Comparison of ENCODE assay signal across 8 cellular contexts in genomic region chr4:81844717-81845116, GRCh38.
A peak's percentile ranks its signal among the peaks of the same experiment; 100 is the strongest.
DNase-seq lines count a peak whose midpoint lies in the region; ATAC-seq and TF ChIP-seq lines count a peak whose summit lies in the region.

No MANE protein-coding gene starts in this region.

- no peaks in the 10 kb centered on the region for H3K27me3 ChIP-seq in MM.1S (replicated peaks; ENCODE audit: insufficient read depth, low read length)
- no peaks in the 10 kb centered on the region for H3K27me3 ChIP-seq in parathyroid adenoma (ENCODE audit: control insufficient read depth, insufficient read depth, low read length)
- H3K27me3 ChIP-seq in upper lobe of right lung, result no peaks in the 10 kb centered on the region

- DNase-seq in G401 (ENCODE audit: low spot score) (peak; percentile 79), MM.1S (peak; percentile 86), RWPE1 (ENCODE audit: low spot score) (peak; percentile 63), glomerular visceral epithelial cell (ENCODE audit: extremely low spot score) (peak; percentile 78), upper lobe of right lung (no peak)
- DNase-seq in activated naive CD4-positive, alpha-beta T cell (lab: John Stamatoyannopoulos, UW), result peak in 3 of 4 experiments; percentile 9 to 35 (median 25)

- CTCF ChIA-PET in HEK293 (lab: Yijun Ruan, JAX) (interaction anchor here (0.5 to 3.2 kb wide), 16 partner anchors 11 to 716 kb away, joined by 3 to 25 read pairs (median 4); no protein-coding TSS in a partner anchor), RWPE1 (lab: Yijun Ruan, JAX) (interaction anchor here (0.5 to 2.0 kb wide), 6 partner anchors 11 to 432 kb away, joined by 3 to 12 read pairs (median 3); no protein-coding TSS in a partner anchor)

- intact Hi-C loops in upper lobe of right lung (cut with DNase I), result loop anchor here (5.0 kb wide), 1 partner anchor 377 kb away; no protein-coding TSS in a partner anchor

- ATAC-seq in upper lobe of right lung, result peak; percentile 98

- H4K20me1 ChIP-seq in MM.1S (ENCODE audit: insufficient read depth, low read length), result no peaks in the 10 kb centered on the region

- no peak overlapping the region for H2AFZ ChIP-seq in MM.1S (ENCODE audit: low read length)
- H2AFZ ChIP-seq in parathyroid adenoma, result no peak overlapping the region

- H3K4me3 ChIP-seq in HEK293 (ENCODE audit: low read depth, low read length) (no peak overlapping the region), MM.1S (ENCODE audit: low read length) (no peak overlapping the region), parathyroid adenoma (ENCODE audit: low read depth, low read length) (no peak overlapping the region), upper lobe of right lung (no peak overlapping the region)

- TF ChIP-seq CTCF in HEK293 (tag by site-specific recombination; IDR thresholded peaks at IDR 0.05), result no peak
- TF ChIP-seq CTCF in MM.1S (IDR thresholded peaks at IDR 0.05; ENCODE audit: low read length), result peak; percentile 85
- peak; percentile 63 for TF ChIP-seq CTCF in RWPE1 (conservative IDR thresholded peaks at IDR 0.05; ENCODE audit: low read depth)
- peak; percentile 64 for TF ChIP-seq CTCF in parathyroid adenoma (IDR thresholded peaks at IDR 0.05)
- peak; percentile 85 for TF ChIP-seq CTCF in upper lobe of right lung (IDR thresholded peaks at IDR 0.05)

- H3K4me1 ChIP-seq in HEK293 (ENCODE audit: control insufficient read depth, insufficient read depth, low read length), result no peaks in the 10 kb centered on the region
- H3K4me1 ChIP-seq in MM.1S (ENCODE audit: low read length), result peaks cover 2% of the 10 kb centered on the region; the same call in 1 of the 2 replicates
- no peaks in the 10 kb centered on the region for H3K4me1 ChIP-seq in parathyroid adenoma
- H3K4me1 ChIP-seq in upper lobe of right lung, result no peaks in the 10 kb centered on the region

- POLR2A ChIA-PET in HEK293 (lab: Yijun Ruan, JAX), result interaction anchor here (1.3 kb wide), 1 partner anchor 373 kb away, joined by 4 read pairs; the partner anchor contains the start of gene RASGEF1B
- POLR2A ChIA-PET in RWPE1 (lab: Yijun Ruan, JAX; ENCODE audit: low non-redundant PET), result no interaction called here

- H3K9ac ChIP-seq in MM.1S (ENCODE audit: low read length) (no peak overlapping the region), parathyroid adenoma (no peak overlapping the region)

- no peak overlapping the region for H3K4me2 ChIP-seq in MM.1S (ENCODE audit: low read depth, low read length)
- H3K4me2 ChIP-seq in parathyroid adenoma (ENCODE audit: low read length), result no peak overlapping the region

- H3K27ac ChIP-seq in HEK293 (ENCODE audit: extremely low read depth, low read depth, low read length) (no peak overlapping the region), MM.1S (ENCODE audit: low read length) (no peak overlapping the region), RWPE1 (no peak overlapping the region), parathyroid adenoma (no peak overlapping the region), upper lobe of right lung (no peak overlapping the region)

- no peaks in the 10 kb centered on the region for H3K79me2 ChIP-seq in MM.1S (ENCODE audit: low read length)
- no peaks in the 10 kb centered on the region for H3K79me2 ChIP-seq in parathyroid adenoma

- no peaks in the 10 kb centered on the region for H3K36me3 ChIP-seq in HEK293 (ENCODE audit: control insufficient read depth in 2 of 2, insufficient read depth in 1 of 2, low read length in 2 of 2)
- no peaks in the 10 kb centered on the region for H3K36me3 ChIP-seq in MM.1S (replicated peaks; ENCODE audit: insufficient read depth, low read length)
- H3K36me3 ChIP-seq in parathyroid adenoma (ENCODE audit: control insufficient read depth, insufficient read depth, low read length), result no peaks in the 10 kb centered on the region
- H3K36me3 ChIP-seq in upper lobe of right lung, result no peaks in the 10 kb centered on the region

- no peaks in the 10 kb centered on the region for H3K9me2 ChIP-seq in MM.1S (replicated peaks; ENCODE audit: insufficient read depth, low read length)

- H3F3A ChIP-seq in MM.1S (ENCODE audit: insufficient read depth, low read length), result no peaks in the 10 kb centered on the region

- in situ Hi-C loops in G401 (cut with HindIII; ENCODE audit: low sequenced_read_pairs), result no loop called here

- H3K9me3 ChIP-seq in HEK293 (ENCODE audit: control insufficient read depth, insufficient read depth, low read depth, low read length) (no peaks in the 10 kb centered on the region), MM.1S (replicated peaks; ENCODE audit: insufficient read depth, low read length) (no peaks in the 10 kb centered on the region), parathyroid adenoma (ENCODE audit: control insufficient read depth, low read length) (no peaks in the 10 kb centered on the region), upper lobe of right lung (no peaks in the 10 kb centered on the region)

TF ChIP-seq in HEK293, 187 proteins besides CTCF, POLR2A, EP300 and RAD21:
- peak; percentile 71 for TF ChIP-seq ZNF654 (tag by site-specific recombination; IDR thresholded peaks at IDR 0.05; ENCODE audit: low read depth)
- no peak for TF ChIP-seq PRDM10 (tag by site-specific recombination; IDR thresholded peaks at IDR 0.05)
- no peak for TF ChIP-seq ZNF571 (tag by site-specific recombination; IDR thresholded peaks at IDR 0.05)
- TF ChIP-seq ZNF785 (tag by site-specific recombination; IDR thresholded peaks at IDR 0.05), result no peak
- TF ChIP-seq KLF9 (tag by site-specific recombination; IDR thresholded peaks at IDR 0.05; ENCODE audit: low read depth), result no peak
- TF ChIP-seq ZNF2 (tag by site-specific recombination; IDR thresholded peaks at IDR 0.05), result 0 out of 2 replicates have a peak, but pooled peaks have one; percentile 24
